Comparison of ENCODE assay signal across 10 cellular contexts in the genomic region with DNA sequence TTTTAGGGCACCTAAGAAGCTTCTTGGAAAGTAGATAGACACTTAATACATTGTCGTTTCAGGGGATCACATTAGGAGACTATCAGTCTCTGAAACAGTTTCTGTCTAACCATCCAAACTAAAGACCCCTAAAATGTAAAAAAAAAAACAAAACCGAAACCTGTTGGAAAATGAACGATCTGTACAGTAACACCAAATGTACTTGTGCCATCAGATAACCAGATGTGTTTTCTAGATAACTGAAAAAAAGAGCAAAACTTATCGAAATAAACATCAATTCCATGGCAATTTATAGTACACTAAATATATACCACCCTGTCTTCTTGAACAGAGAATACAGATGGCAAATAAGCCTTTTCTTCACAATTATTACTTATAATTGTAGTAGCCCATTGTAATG. TPM values are rescaled to one million over a fixed set of nuclear protein-coding genes. Genes with fewer than 3 reads are reported as not detected.
DNase-seq lines count a peak whose midpoint lies in the region; ATAC-seq and TF ChIP-seq lines count a peak whose summit lies in the region.
"Had no signal": no experiment of that assay in that cellular context is flagged by ENCODE, and none has a peak within 500 bp of the region (broad histone marks: within the 10 kb centered on the region; RNA-seq: fewer than 3 reads in every experiment).

No MANE protein-coding gene starts in this region.

- WGBS in urinary bladder, result 62% methylated on average over 4 of the region's 4 CpGs

- in situ Hi-C loops in G401 (cut with HindIII; ENCODE audit: low sequenced_read_pairs), result no loop called here

- intact Hi-C loops in left ventricle myocardium inferior (cut with micrococcal nuclease), result no loop called here
- intact Hi-C loops in Right ventricle myocardium superior (cut with DNase I), result no loop called here

- H3K4me3 ChIP-seq in left ventricle myocardium inferior (peak overlapping the region; percentile 91), iPS-11a (ENCODE audit: low read depth, low read length) (peak overlapping the region; percentile 99), urinary bladder (ENCODE audit: low read depth, low read length) (no peak overlapping the region)

- H3K9me3 Mint-ChIP-seq in activated CD8-positive, alpha-beta T cell treated with anti-CD3 and anti-CD28 coated beads, Interleukin-2, amount 10 ng/mL, durations not matched to agents 7 days and 5 days (ENCODE audit: insufficient read depth), result no peaks in the 10 kb centered on the region

- peak overlapping the region; percentile 97 for H3K27ac ChIP-seq in left ventricle myocardium inferior (replicated peaks)
- H3K27ac ChIP-seq in urinary bladder (ENCODE audit: low read depth), result peak overlapping the region; percentile 35

- CTCF ChIA-PET in activated CD8-positive, alpha-beta T cell treated with anti-CD3 and anti-CD28 coated beads, Interleukin-2, amount 10 ng/mL, durations not matched to agents 7 days and 5 days (lab: Charles Lee), result interaction anchor here (0.9 to 1.3 kb wide), 2 partner anchors 24 to 25 kb away, joined by 3 to 6 read pairs; no protein-coding TSS in a partner anchor

- peaks cover 50% of the 10 kb centered on the region for H3K4me1 Mint-ChIP-seq in activated CD8-positive, alpha-beta T cell treated with anti-CD3 and anti-CD28 coated beads, Interleukin-2, amount 10 ng/mL, durations not matched to agents 7 days and 5 days (ENCODE audit: low read depth)

- H3K36me3 ChIP-seq in left ventricle myocardium inferior, result peaks cover 43% of the 10 kb centered on the region
- no peaks in the 10 kb centered on the region for H3K36me3 ChIP-seq in urinary bladder (ENCODE audit: insufficient read depth)

- no peaks in the 10 kb centered on the region for H3K27me3 Mint-ChIP-seq in activated CD8-positive, alpha-beta T cell treated with anti-CD3 and anti-CD28 coated beads, Interleukin-2, amount 10 ng/mL, durations not matched to agents 7 days and 5 days (ENCODE audit: low read depth)

- no peaks in the 10 kb centered on the region for H3K27me3 ChIP-seq in left ventricle myocardium inferior (ENCODE audit: low read depth)

- TF ChIP-seq CTCF in left ventricle myocardium inferior (IDR thresholded peaks at IDR 0.05; ENCODE audit: borderline replicate concordance), result no peak

- H3K36me3 Mint-ChIP-seq in activated CD8-positive, alpha-beta T cell treated with anti-CD3 and anti-CD28 coated beads, Interleukin-2, amount 10 ng/mL, durations not matched to agents 7 days and 5 days (ENCODE audit: low read depth), result peaks cover 57% of the 10 kb centered on the region

- ATAC-seq in Right ventricle myocardium superior (ENCODE audit: poor library complexity), result no peak
- ATAC-seq in activated CD8-positive, alpha-beta T cell treated with anti-CD3 and anti-CD28 coated beads, Interleukin-2, amount 10 ng/mL, durations not matched to agents 7 days and 5 days, result no peak

- H3K4me1 ChIP-seq in left ventricle myocardium inferior (peaks cover 74% of the 10 kb centered on the region), urinary bladder (ENCODE audit: insufficient read depth) (no peaks in the 10 kb centered on the region)

- no peaks in the 10 kb centered on the region for H3K9me3 ChIP-seq in left ventricle myocardium inferior (replicated peaks)

- peak overlapping the region; percentile 100 for H3K27ac Mint-ChIP-seq in activated CD8-positive, alpha-beta T cell treated with anti-CD3 and anti-CD28 coated beads, Interleukin-2, amount 10 ng/mL, durations not matched to agents 7 days and 5 days

- POLR2A ChIA-PET in activated CD8-positive, alpha-beta T cell treated with anti-CD3 and anti-CD28 coated beads, Interleukin-2, amount 10 ng/mL, durations not matched to agents 7 days and 5 days (lab: Charles Lee), result interaction anchor here (2.6 kb wide), 1 partner anchor 14 kb away, joined by 8 read pairs; no protein-coding TSS in a partner anchor

- DNase-seq in left ventricle myocardium inferior (no peak), Right ventricle myocardium superior (no peak), G401 (ENCODE audit: low spot score) (no peak), NCI-H526 treated with DMSO at 0.1 percent for 48 hours (lab: John Stamatoyannopoulos, UW) (no peak)
- no peak for DNase-seq in activated CD8-positive, alpha-beta T cell treated with anti-CD3 and anti-CD28 coated beads, Interleukin-2, amount 10 ng/mL, durations not matched to agents 7 days and 5 days
- DNase-seq in stimulated activated CD4-positive, alpha-beta T cell treated with anti-CD3 and anti-CD28 coated beads, Interleukin-1b, Interleukin-23, amount 100 ng/mL, for 48 hours, result no peak
- DNase-seq: islet precursor cell; stimulated activated CD4-positive, alpha-beta T cell treated with anti-CD3 and anti-CD28 coated beads, Interleukin-4, amount 100 ng/mL, for 4 hours had no signal

- peak overlapping the region; percentile 99 for H3K4me3 Mint-ChIP-seq in activated CD8-positive, alpha-beta T cell treated with anti-CD3 and anti-CD28 coated beads, Interleukin-2, amount 10 ng/mL, durations not matched to agents 7 days and 5 days

RNA-seq across cellular contexts. Expression of a gene that starts 2.0 kb away (rescaled TPM):
- 2,441 TPM for total RNA-seq in left ventricle myocardium inferior
- 2,064 TPM for total RNA-seq in Right ventricle myocardium superior
- total RNA-seq in activated CD8-positive, alpha-beta T cell treated with anti-CD3 and anti-CD28 coated beads, Interleukin-2, amount 10 ng/mL, durations not matched to agents 7 days and 5 days, result 1,000 to 10,000 TPM; 1,063 to 1,149 TPM
- 356 TPM for total RNA-seq in urinary bladder
- polyA plus RNA-seq in urinary bladder, result 465 TPM
- total RNA-seq in G401 (2014; rRNA removed; shearing (Covaris generic)), result 1,406 and 1,548 TPM in 2 replicates

RNA-seq across cellular contexts. Expression of a gene that starts 50.9 kb away (rescaled TPM):
- not detected for total RNA-seq in left ventricle myocardium inferior
- not detected for total RNA-seq in Right ventricle myocardium superior
- total RNA-seq in activated CD8-positive, alpha-beta T cell treated with anti-CD3 and anti-CD28 coated beads, Interleukin-2, amount 10 ng/mL, durations not matched to agents 7 days and 5 days, result not detected
- total RNA-seq in urinary bladder, result not detected
- 0.04 TPM for polyA plus RNA-seq in urinary bladder
- not detected in 2 replicates for total RNA-seq in G401 (2014; rRNA removed; shearing (Covaris generic))
